In the genomic region with DNA sequence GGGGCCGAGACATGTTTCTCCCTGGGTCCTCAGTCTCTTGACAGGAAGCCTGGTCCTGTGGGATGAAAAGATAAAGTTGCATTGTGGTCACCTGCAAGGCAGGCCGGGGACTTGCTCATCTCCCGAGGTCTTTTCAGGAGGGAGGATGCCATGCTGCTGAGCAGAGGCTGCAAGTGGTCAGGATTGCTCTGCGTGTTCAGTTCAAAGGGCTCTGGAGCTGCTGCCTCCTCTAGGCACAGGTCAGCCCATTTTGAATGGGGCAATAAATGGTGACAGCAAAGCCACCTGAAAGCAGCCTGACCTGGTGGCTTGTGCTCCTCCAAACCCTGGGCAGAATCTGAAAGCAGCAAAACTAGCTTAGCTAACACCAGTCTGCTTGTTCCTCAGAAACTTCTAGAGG, we compare ENCODE assay signal across 10 cellular contexts. TPM values are rescaled to one million over a fixed set of nuclear protein-coding genes. Genes with fewer than 3 reads are reported as not detected.
DNase-seq lines count a peak whose midpoint lies in the region; TF ChIP-seq lines count a peak whose summit lies in the region.
"Not testable (repeated sequence)": the region's sequence is repeated elsewhere in the genome, so short reads cannot be mapped to it uniquely, and the experiment has no call there.
"Had no signal": no experiment of that assay in that cellular context is flagged by ENCODE, and none has a peak within 500 bp of the region (broad histone marks: within the 10 kb centered on the region; RNA-seq: fewer than 3 reads in every experiment).

No MANE protein-coding gene starts in this region.

- H3F3A ChIP-seq in PC-9 (ENCODE audit: insufficient read depth, low read depth): peaks cover 32% of the 10 kb centered on the region

- not testable (repeated sequence) for H3K79me1 ChIP-seq in neuronal stem cell (ENCODE audit: low read depth, low read length)

- H3K9ac ChIP-seq in neuronal stem cell (ENCODE audit: low read depth, low read length, poor library complexity): not testable (repeated sequence)

- H3K4ac ChIP-seq in neuronal stem cell (ENCODE audit: low read length): not testable (repeated sequence)

- H2BK15ac ChIP-seq in neuronal stem cell (ENCODE audit: low read length): not testable (repeated sequence)

- H4K8ac ChIP-seq in neuronal stem cell (ENCODE audit: low read depth, low read length): not testable (repeated sequence)

- intact Hi-C loops in PC-9 (cut with micrococcal nuclease; ENCODE audit: unreplicated experiment): loop anchor here (5.0 kb wide), 3 partner anchors 76 to 601 kb away; no protein-coding TSS in a partner anchor

- H3K27ac ChIP-seq in ACC112 (ENCODE audit: low read depth, low read length) (0 out of 2 replicates have a peak overlapping the region, but pooled peaks have one; percentile 61), PC-9 (peak overlapping the region; percentile 66), cingulate gyrus (ENCODE audit: low read depth, low read length) (peak overlapping the region; percentile 88), right atrium auricular region (peak overlapping the region; percentile 80 to 85), substantia nigra (ENCODE audit: low read depth, low read length, poor library complexity, severe bottlenecking) (peak overlapping the region; percentile 87)
- not testable (repeated sequence) for H3K27ac ChIP-seq in neuronal stem cell (replicated peaks; ENCODE audit: low read length)

- POLR2A ChIA-PET in PC-9 (lab: Charles Lee; ENCODE audit: unreplicated experiment): not testable (repeated sequence)

- not testable (repeated sequence) for H3K9me3 ChIP-seq in PC-9 (ENCODE audit: insufficient read depth, low read depth); right atrium auricular region; neuronal stem cell (replicated peaks in 1 of 2; ENCODE audit: control insufficient read depth in 2 of 2, insufficient read depth in 1 of 2, low read depth in 1 of 2, low read length in 2 of 2)

- not testable (repeated sequence) for H4K20me1 ChIP-seq in PC-9 (ENCODE audit: insufficient read depth)

- H2AK5ac ChIP-seq in neuronal stem cell (ENCODE audit: low read depth, low read length): peak overlapping the region; percentile 53

- not testable (repeated sequence) for H3K9me2 ChIP-seq in PC-9 (ENCODE audit: insufficient read depth)

- not testable (repeated sequence) for H3K14ac ChIP-seq in neuronal stem cell (ENCODE audit: low read length)

- not testable (repeated sequence) for H3K27me3 ChIP-seq in ACC112 (ENCODE audit: insufficient read depth, low read length); PC-9 (ENCODE audit: insufficient read depth, low read depth); right atrium auricular region; neuronal stem cell (ENCODE audit: control insufficient read depth in 3 of 3, insufficient read depth in 3 of 3, low read depth in 1 of 3, low read length in 3 of 3)

- H3K18ac ChIP-seq in neuronal stem cell (ENCODE audit: low read length): not testable (repeated sequence)

- H2AFZ ChIP-seq in ACC112 (ENCODE audit: low read length, unreplicated experiment); PC-9; neuronal stem cell (ENCODE audit: low read length): not testable (repeated sequence)

- not testable (repeated sequence) for H2BK12ac ChIP-seq in neuronal stem cell (ENCODE audit: low read length)

- peaks cover 40% of the 10 kb centered on the region for H3K4me1 ChIP-seq in ACC112 (ENCODE audit: control insufficient read depth, insufficient read depth, low read length, unreplicated experiment)
- H3K4me1 ChIP-seq in PC-9 (replicated peaks; ENCODE audit: insufficient read depth): peaks cover 50% of the 10 kb centered on the region
- peaks cover 0 to 36% of the 10 kb centered on the region in 2 donors for H3K4me1 ChIP-seq in right atrium auricular region
- peaks cover 11 to 19% of the 10 kb centered on the region in 2 donors for H3K4me1 ChIP-seq in neuronal stem cell (ENCODE audit: control insufficient read depth in 2 of 2, insufficient read depth in 1 of 2, low read depth in 1 of 2, low read length in 2 of 2)

- not testable (repeated sequence) for BruUV-seq in PC-9 (replicated peaks; lab: Mats Ljungman, UMichigan)

- not testable (repeated sequence) for TF ChIP-seq CTCF in PC-9 (conservative IDR thresholded peaks at IDR 0.05); right atrium auricular region (IDR thresholded peaks at IDR 0.05)

- H3K23ac ChIP-seq in neuronal stem cell (ENCODE audit: low read depth, low read length, poor library complexity): not testable (repeated sequence)

- not testable (repeated sequence) for H3K4me3 ChIP-seq in ACC112 (ENCODE audit: low read depth, low read length); PC-9; right atrium auricular region; neuronal stem cell (ENCODE audit: low read length in 2 of 2)

- H3K4me2 ChIP-seq in PC-9; neuronal stem cell (ENCODE audit: insufficient read depth, low read length, poor library complexity, severe bottlenecking): not testable (repeated sequence)

- not testable (repeated sequence) for DNase-seq in PC-9; right atrium auricular region (ENCODE audit: low spot score); neuronal stem cell (ENCODE audit: low spot score); substantia nigra (lab: John Stamatoyannopoulos, UW)

- no CpG with 5 or more reads among the region's 4 CpGs for WGBS in neuronal stem cell (ENCODE audit: extremely low coverage in 2 of 2, insufficient read length in 2 of 2, insufficient replicate concordance in 1 of 2), 2 donors

- H3K79me2 ChIP-seq in ACC112 (ENCODE audit: control insufficient read depth, insufficient read depth, low read length, unreplicated experiment); PC-9 (ENCODE audit: low read depth): not testable (repeated sequence)

- H2BK5ac ChIP-seq in neuronal stem cell (ENCODE audit: low read length): not testable (repeated sequence)

- H4K91ac ChIP-seq in neuronal stem cell (ENCODE audit: low read depth, low read length, poor library complexity): not testable (repeated sequence)

- not testable (repeated sequence) for H2BK120ac ChIP-seq in neuronal stem cell (ENCODE audit: low read depth, low read length)

- H3K36me3 ChIP-seq in ACC112 (ENCODE audit: insufficient read depth, low read length); PC-9 (ENCODE audit: low read depth): not testable (repeated sequence)
- H3K36me3 ChIP-seq in right atrium auricular region: peaks cover 30% of the 10 kb centered on the region
- peaks cover 8 to 48% of the 10 kb centered on the region in 2 donors for H3K36me3 ChIP-seq in neuronal stem cell (replicated peaks in 1 of 2; ENCODE audit: control insufficient read depth in 2 of 2, insufficient read depth in 2 of 2, low read length in 2 of 2)

- CTCF ChIA-PET in PC-9 (lab: Charles Lee): interaction anchor here (1.5 kb wide), 1 partner anchor 136 kb away, joined by 24 read pairs; no protein-coding TSS in a partner anchor

RNA-seq across cellular contexts. Expression of a gene that starts 37.4 kb away (rescaled TPM):
- not detected in 2 replicates for total RNA-seq in PC-9 (2021)
- total RNA-seq in right atrium auricular region: not detected
- polyA plus RNA-seq in neuronal stem cell (2013, experiment 1 of 2): 0.06 TPM
- polyA plus RNA-seq in neuronal stem cell (2013, experiment 2 of 2): 0.01 TPM
- total RNA-seq: pulmonary artery endothelial cell; T-helper 2 cell treated with Interferon-gamma antibody and Interleukin-4, amounts not matched to agents 100 ng/mL and 5 ng/mL, for 36 hours; transverse colon had no signal

RNA-seq across cellular contexts. Expression of a gene that starts 51.1 kb away (rescaled TPM):
- total RNA-seq in PC-9 (2021): 44.8 and 55.6 TPM in 2 replicates
- 10 to 100 TPM; 18.5 to 36.9 TPM for total RNA-seq in right atrium auricular region
- 22.3 TPM for polyA plus RNA-seq in neuronal stem cell (2013, experiment 1 of 2)
- polyA plus RNA-seq in neuronal stem cell (2013, experiment 2 of 2): 21.0 TPM

RNA-seq across cellular contexts. Expression of a gene that starts 51.3 kb away (rescaled TPM):
- total RNA-seq in PC-9 (2021): 48.6 and 49.4 TPM in 2 replicates
- 10 to 100 TPM; 17.8 to 26.4 TPM for total RNA-seq in right atrium auricular region
- polyA plus RNA-seq in neuronal stem cell (2013, experiment 1 of 2): 46.1 TPM
- polyA plus RNA-seq in neuronal stem cell (2013, experiment 2 of 2): 47.3 TPM

RNA-seq across cellular contexts. Expression of a gene that starts 51.9 kb away (rescaled TPM):
- total RNA-seq in PC-9 (2021) (not detected in 2 replicates), right atrium auricular region (not detected)
- not detected for polyA plus RNA-seq in neuronal stem cell (2013, experiment 1 of 2)
- not detected for polyA plus RNA-seq in neuronal stem cell (2013, experiment 2 of 2)
- total RNA-seq: M059J; pulmonary artery endothelial cell; T-helper 2 cell treated with Interferon-gamma antibody and Interleukin-4, amounts not matched to agents 100 ng/mL and 5 ng/mL, for 36 hours; transverse colon had no signal
